In the genomic region with DNA sequence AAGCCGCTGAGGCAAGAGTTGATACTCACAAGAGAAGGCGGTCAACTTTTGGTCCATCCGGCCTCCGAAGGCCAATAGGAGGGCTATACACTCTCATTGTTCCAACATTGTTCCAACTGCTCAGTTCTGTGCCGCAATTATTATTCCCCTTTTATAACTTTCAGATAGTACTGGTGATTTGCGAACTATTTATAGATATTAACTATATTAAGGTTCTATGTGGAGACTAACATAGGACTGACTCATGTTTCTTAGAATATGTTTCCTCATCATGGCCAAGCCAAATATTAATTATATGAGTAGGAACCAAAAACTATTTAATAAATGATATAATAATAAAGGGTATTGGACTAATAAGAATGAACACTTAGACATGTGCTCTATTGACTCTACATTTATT, we compare ENCODE assay signal across 29 cellular contexts.
"Had no signal": no experiment of that assay in that cellular context is flagged by ENCODE, and none has a peak within 500 bp of the region (broad histone marks: within the 10 kb centered on the region; RNA-seq: fewer than 3 reads in every experiment).

No MANE protein-coding gene starts in this region.

- DNase-seq: activated B cell treated with CpG ODN at 0.5 μM for 24 hours; activated CD4-positive, alpha-beta memory T cell treated with anti-CD3 and anti-CD28 coated beads, Interleukin-2, amount 10 ng/mL, durations not matched to agents 7 days and 5 days; activated CD4-positive, alpha-beta T cell treated with anti-CD3 and anti-CD28 coated beads for 4 hours; activated CD4-positive, alpha-beta T cell treated with anti-CD3 and anti-CD28 coated beads, Interleukin-2, amount 50 U/mL, for 1 hour; activated CD4-positive, CD25-positive, alpha-beta regulatory T cell treated with anti-CD3 and anti-CD28 coated beads, Interleukin-2, amount 50 U/mL, for 72 hours; activated CD8-positive, alpha-beta memory T cell treated with anti-CD3 and anti-CD28 coated beads for 24 hours; activated CD8-positive, alpha-beta memory T cell treated with anti-CD3 and anti-CD28 coated beads, Interleukin-2, amount 10 ng/mL, durations not matched to agents 7 days and 5 days; activated CD8-positive, alpha-beta memory T cell treated with anti-CD3 and anti-CD28 coated beads, Interleukin-2, amount 50 U/mL, for 48 hours; activated effector memory CD4-positive, alpha-beta T cell treated with Interleukin-2 at 50 U/mL for 16 hours; activated naive CD4-positive, alpha-beta T cell treated with anti-CD3 and anti-CD28 coated beads, Interleukin-2, amount 10 ng/mL, durations not matched to agents 7 days and 5 days; activated naive CD8-positive, alpha-beta T cell treated with anti-CD3 and anti-CD28 coated beads, Interleukin-2, amount 50 U/mL, for 24 hours; activated T-cell treated with anti-CD3 and anti-CD28 coated beads, Interleukin-2, amount 50 U/mL, for 48 hours; anterior cingulate cortex; MM.1S; MV-4-11; NCI-H1092; NCI-H1436 treated with DMSO at 0.1 percent for 48 hours; NCI-H1694 treated with DMSO at 0.1 percent for 48 hours; NCI-H2029; NCI-H345; NCI-H524 treated with DMSO at 0.1 percent for 48 hours; RPMI8226; SIG-M5; T-helper 1 cell; T-helper 2 cell; T-helper 9 cell had no signal

- H3K9ac ChIP-seq: KMS-11 had no signal

- H3K4me2 ChIP-seq: KMS-11 had no signal

- H3K27ac ChIP-seq: KMS-11 had no signal

- ATAC-seq: activated CD8-positive, alpha-beta memory T cell treated with anti-CD3 and anti-CD28 coated beads, Interleukin-2, amount 10 ng/mL, durations not matched to agents 7 days and 5 days; activated naive CD8-positive, alpha-beta T cell treated with anti-CD3 and anti-CD28 coated beads, Interleukin-2, amount 50 U/mL, for 24 hours; Panc1; SK-N-SH treated with all-trans-retinoic acid at 6 μM for 48 hours had no signal
